1 cellular context compared by ENCODE assay signal in the genomic region with DNA sequence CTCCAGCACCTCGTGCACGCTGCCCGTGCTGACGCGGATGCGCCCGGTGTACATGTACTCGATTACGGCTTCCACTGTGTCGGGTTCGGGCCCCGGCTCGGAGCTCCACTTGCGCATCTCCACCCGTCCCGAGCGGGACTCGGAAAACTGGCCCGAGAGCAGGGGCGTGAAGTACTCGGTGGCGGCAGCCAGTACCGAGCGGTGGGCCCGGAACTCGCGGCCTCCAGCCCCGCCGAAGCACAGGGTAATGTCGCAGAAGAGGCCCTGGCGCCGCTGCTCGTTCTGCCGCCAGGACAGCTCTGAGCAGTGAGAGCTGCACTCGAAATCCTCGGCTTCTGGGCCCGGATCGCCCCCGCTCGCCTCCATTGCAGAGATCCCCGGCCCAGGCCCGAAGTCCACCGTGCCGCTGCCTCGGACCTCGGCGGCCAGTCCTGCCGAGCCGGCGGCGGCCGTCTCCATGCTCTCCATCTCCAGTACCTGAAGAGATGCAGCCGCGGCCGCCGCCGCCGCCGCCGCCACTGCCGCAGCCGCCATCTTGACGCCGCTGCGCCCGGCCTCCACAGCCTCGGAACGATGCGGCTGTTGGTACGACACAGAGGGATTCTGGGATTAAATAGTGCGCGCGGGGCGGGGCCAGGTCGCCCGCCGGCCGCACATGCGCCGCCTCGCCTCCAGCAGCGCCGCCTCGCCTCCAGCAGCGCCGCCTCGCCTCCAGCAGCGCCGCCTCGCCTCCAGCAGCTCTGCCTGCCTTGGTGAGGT.
A peak's percentile ranks its signal among the peaks of the same experiment; 100 is the strongest.
TF ChIP-seq lines count a peak whose summit lies in the region.

A gene with protein sequence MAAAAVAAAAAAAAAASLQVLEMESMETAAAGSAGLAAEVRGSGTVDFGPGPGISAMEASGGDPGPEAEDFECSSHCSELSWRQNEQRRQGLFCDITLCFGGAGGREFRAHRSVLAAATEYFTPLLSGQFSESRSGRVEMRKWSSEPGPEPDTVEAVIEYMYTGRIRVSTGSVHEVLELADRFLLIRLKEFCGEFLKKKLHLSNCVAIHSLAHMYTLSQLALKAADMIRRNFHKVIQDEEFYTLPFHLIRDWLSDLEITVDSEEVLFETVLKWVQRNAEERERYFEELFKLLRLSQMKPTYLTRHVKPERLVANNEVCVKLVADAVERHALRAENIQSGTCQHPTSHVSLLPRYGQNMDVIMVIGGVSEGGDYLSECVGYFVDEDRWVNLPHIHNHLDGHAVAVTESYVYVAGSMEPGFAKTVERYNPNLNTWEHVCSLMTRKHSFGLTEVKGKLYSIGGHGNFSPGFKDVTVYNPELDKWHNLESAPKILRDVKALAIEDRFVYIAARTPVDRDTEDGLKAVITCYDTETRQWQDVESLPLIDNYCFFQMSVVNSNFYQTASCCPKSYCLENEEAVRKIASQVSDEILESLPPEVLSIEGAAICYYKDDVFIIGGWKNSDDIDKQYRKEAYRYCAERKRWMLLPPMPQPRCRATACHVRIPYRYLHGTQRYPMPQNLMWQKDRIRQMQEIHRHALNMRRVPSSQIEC (minus strand): TSS at position 587 of the 759 bp plus-strand sequence. CDS start 53 bp downstream, at position 534.

TF ChIP-seq in HepG2, 621 proteins besides CTCF, POLR2A, EP300 and RAD21 (continues in another document):
- TF ChIP-seq CCAR2 (optimal IDR thresholded peaks at IDR 0.05; ENCODE audit: low read depth, low read length) (no peak), ZNF772 (CRISPR knock-in tag; IDR thresholded peaks at IDR 0.05) (peak; percentile 88), RXRB (CRISPR knock-in tag; IDR thresholded peaks at IDR 0.05; ENCODE audit: borderline replicate concordance) (peak; percentile 44; the same call in 1 of the 2 replicates), TCF7L2 (IDR thresholded peaks at IDR 0.05; ENCODE audit: low read depth, low read length) (no peak), ZNF101 (CRISPR knock-in tag; IDR thresholded peaks at IDR 0.05; ENCODE audit: borderline replicate concordance, low read depth) (no peak), PITX1 (CRISPR knock-in tag; IDR thresholded peaks at IDR 0.05) (peak; percentile 81; the same call in 1 of the 2 replicates), PCBP2 (optimal IDR thresholded peaks at IDR 0.05; ENCODE audit: low read depth, low read length, poor library complexity, severe bottlenecking) (no peak), ZNF235 (CRISPR knock-in tag; IDR thresholded peaks at IDR 0.05; ENCODE audit: borderline replicate concordance) (peak; percentile 81; the same call in 1 of the 2 replicates), FIP1L1 (IDR thresholded peaks at IDR 0.05; ENCODE audit: borderline replicate concordance, insufficient read depth, low read depth, low read length) (no peak), MTA1 (CRISPR knock-in tag; IDR thresholded peaks at IDR 0.05; ENCODE audit: borderline replicate concordance) (peak; percentile 84), KLF16 (CRISPR knock-in tag; IDR thresholded peaks at IDR 0.05) (peak in 1 of 2 experiments; percentile 87; a peak in 1 of 4 replicates), SRSF1 (optimal IDR thresholded peaks at IDR 0.05; ENCODE audit: low read depth, low read length) (peak; percentile 72)
- TF ChIP-seq, protein P1, sequence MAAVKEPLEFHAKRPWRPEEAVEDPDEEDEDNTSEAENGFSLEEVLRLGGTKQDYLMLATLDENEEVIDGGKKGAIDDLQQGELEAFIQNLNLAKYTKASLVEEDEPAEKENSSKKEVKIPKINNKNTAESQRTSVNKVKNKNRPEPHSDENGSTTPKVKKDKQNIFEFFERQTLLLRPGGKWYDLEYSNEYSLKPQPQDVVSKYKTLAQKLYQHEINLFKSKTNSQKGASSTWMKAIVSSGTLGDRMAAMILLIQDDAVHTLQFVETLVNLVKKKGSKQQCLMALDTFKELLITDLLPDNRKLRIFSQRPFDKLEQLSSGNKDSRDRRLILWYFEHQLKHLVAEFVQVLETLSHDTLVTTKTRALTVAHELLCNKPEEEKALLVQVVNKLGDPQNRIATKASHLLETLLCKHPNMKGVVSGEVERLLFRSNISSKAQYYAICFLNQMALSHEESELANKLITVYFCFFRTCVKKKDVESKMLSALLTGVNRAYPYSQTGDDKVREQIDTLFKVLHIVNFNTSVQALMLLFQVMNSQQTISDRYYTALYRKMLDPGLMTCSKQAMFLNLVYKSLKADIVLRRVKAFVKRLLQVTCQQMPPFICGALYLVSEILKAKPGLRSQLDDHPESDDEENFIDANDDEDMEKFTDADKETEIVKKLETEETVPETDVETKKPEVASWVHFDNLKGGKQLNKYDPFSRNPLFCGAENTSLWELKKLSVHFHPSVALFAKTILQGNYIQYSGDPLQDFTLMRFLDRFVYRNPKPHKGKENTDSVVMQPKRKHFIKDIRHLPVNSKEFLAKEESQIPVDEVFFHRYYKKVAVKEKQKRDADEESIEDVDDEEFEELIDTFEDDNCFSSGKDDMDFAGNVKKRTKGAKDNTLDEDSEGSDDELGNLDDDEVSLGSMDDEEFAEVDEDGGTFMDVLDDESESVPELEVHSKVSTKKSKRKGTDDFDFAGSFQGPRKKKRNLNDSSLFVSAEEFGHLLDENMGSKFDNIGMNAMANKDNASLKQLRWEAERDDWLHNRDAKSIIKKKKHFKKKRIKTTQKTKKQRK (IDR thresholded peaks at IDR 0.05; ENCODE audit: low read length): no peak
- TF ChIP-seq, protein P2, sequence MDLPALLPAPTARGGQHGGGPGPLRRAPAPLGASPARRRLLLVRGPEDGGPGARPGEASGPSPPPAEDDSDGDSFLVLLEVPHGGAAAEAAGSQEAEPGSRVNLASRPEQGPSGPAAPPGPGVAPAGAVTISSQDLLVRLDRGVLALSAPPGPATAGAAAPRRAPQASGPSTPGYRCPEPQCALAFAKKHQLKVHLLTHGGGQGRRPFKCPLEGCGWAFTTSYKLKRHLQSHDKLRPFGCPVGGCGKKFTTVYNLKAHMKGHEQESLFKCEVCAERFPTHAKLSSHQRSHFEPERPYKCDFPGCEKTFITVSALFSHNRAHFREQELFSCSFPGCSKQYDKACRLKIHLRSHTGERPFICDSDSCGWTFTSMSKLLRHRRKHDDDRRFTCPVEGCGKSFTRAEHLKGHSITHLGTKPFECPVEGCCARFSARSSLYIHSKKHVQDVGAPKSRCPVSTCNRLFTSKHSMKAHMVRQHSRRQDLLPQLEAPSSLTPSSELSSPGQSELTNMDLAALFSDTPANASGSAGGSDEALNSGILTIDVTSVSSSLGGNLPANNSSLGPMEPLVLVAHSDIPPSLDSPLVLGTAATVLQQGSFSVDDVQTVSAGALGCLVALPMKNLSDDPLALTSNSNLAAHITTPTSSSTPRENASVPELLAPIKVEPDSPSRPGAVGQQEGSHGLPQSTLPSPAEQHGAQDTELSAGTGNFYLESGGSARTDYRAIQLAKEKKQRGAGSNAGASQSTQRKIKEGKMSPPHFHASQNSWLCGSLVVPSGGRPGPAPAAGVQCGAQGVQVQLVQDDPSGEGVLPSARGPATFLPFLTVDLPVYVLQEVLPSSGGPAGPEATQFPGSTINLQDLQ (CRISPR knock-in tag; IDR thresholded peaks at IDR 0.05): peak; percentile 77; the same call in 1 of the 2 replicates
- TF ChIP-seq, protein P3, sequence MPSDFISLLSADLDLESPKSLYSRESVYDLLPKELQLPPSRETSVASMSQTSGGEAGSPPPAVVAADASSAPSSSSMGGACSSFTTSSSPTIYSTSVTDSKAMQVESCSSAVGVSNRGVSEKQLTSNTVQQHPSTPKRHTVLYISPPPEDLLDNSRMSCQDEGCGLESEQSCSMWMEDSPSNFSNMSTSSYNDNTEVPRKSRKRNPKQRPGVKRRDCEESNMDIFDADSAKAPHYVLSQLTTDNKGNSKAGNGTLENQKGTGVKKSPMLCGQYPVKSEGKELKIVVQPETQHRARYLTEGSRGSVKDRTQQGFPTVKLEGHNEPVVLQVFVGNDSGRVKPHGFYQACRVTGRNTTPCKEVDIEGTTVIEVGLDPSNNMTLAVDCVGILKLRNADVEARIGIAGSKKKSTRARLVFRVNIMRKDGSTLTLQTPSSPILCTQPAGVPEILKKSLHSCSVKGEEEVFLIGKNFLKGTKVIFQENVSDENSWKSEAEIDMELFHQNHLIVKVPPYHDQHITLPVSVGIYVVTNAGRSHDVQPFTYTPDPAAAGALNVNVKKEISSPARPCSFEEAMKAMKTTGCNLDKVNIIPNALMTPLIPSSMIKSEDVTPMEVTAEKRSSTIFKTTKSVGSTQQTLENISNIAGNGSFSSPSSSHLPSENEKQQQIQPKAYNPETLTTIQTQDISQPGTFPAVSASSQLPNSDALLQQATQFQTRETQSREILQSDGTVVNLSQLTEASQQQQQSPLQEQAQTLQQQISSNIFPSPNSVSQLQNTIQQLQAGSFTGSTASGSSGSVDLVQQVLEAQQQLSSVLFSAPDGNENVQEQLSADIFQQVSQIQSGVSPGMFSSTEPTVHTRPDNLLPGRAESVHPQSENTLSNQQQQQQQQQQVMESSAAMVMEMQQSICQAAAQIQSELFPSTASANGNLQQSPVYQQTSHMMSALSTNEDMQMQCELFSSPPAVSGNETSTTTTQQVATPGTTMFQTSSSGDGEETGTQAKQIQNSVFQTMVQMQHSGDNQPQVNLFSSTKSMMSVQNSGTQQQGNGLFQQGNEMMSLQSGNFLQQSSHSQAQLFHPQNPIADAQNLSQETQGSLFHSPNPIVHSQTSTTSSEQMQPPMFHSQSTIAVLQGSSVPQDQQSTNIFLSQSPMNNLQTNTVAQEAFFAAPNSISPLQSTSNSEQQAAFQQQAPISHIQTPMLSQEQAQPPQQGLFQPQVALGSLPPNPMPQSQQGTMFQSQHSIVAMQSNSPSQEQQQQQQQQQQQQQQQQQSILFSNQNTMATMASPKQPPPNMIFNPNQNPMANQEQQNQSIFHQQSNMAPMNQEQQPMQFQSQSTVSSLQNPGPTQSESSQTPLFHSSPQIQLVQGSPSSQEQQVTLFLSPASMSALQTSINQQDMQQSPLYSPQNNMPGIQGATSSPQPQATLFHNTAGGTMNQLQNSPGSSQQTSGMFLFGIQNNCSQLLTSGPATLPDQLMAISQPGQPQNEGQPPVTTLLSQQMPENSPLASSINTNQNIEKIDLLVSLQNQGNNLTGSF (CRISPR knock-in tag; IDR thresholded peaks at IDR 0.05): no peak
- TF ChIP-seq, protein P4, sequence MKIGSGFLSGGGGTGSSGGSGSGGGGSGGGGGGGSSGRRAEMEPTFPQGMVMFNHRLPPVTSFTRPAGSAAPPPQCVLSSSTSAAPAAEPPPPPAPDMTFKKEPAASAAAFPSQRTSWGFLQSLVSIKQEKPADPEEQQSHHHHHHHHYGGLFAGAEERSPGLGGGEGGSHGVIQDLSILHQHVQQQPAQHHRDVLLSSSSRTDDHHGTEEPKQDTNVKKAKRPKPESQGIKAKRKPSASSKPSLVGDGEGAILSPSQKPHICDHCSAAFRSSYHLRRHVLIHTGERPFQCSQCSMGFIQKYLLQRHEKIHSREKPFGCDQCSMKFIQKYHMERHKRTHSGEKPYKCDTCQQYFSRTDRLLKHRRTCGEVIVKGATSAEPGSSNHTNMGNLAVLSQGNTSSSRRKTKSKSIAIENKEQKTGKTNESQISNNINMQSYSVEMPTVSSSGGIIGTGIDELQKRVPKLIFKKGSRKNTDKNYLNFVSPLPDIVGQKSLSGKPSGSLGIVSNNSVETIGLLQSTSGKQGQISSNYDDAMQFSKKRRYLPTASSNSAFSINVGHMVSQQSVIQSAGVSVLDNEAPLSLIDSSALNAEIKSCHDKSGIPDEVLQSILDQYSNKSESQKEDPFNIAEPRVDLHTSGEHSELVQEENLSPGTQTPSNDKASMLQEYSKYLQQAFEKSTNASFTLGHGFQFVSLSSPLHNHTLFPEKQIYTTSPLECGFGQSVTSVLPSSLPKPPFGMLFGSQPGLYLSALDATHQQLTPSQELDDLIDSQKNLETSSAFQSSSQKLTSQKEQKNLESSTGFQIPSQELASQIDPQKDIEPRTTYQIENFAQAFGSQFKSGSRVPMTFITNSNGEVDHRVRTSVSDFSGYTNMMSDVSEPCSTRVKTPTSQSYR (CRISPR knock-in tag; IDR thresholded peaks at IDR 0.05; ENCODE audit: borderline replicate concordance): no peak; the same call in 1 of the 2 replicates
- TF ChIP-seq, protein P5, sequence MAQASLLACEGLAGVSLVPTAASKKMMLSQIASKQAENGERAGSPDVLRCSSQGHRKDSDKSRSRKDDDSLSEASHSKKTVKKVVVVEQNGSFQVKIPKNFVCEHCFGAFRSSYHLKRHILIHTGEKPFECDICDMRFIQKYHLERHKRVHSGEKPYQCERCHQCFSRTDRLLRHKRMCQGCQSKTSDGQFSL (CRISPR knock-in tag; IDR thresholded peaks at IDR 0.05): no peak
- TF ChIP-seq, protein P6, sequence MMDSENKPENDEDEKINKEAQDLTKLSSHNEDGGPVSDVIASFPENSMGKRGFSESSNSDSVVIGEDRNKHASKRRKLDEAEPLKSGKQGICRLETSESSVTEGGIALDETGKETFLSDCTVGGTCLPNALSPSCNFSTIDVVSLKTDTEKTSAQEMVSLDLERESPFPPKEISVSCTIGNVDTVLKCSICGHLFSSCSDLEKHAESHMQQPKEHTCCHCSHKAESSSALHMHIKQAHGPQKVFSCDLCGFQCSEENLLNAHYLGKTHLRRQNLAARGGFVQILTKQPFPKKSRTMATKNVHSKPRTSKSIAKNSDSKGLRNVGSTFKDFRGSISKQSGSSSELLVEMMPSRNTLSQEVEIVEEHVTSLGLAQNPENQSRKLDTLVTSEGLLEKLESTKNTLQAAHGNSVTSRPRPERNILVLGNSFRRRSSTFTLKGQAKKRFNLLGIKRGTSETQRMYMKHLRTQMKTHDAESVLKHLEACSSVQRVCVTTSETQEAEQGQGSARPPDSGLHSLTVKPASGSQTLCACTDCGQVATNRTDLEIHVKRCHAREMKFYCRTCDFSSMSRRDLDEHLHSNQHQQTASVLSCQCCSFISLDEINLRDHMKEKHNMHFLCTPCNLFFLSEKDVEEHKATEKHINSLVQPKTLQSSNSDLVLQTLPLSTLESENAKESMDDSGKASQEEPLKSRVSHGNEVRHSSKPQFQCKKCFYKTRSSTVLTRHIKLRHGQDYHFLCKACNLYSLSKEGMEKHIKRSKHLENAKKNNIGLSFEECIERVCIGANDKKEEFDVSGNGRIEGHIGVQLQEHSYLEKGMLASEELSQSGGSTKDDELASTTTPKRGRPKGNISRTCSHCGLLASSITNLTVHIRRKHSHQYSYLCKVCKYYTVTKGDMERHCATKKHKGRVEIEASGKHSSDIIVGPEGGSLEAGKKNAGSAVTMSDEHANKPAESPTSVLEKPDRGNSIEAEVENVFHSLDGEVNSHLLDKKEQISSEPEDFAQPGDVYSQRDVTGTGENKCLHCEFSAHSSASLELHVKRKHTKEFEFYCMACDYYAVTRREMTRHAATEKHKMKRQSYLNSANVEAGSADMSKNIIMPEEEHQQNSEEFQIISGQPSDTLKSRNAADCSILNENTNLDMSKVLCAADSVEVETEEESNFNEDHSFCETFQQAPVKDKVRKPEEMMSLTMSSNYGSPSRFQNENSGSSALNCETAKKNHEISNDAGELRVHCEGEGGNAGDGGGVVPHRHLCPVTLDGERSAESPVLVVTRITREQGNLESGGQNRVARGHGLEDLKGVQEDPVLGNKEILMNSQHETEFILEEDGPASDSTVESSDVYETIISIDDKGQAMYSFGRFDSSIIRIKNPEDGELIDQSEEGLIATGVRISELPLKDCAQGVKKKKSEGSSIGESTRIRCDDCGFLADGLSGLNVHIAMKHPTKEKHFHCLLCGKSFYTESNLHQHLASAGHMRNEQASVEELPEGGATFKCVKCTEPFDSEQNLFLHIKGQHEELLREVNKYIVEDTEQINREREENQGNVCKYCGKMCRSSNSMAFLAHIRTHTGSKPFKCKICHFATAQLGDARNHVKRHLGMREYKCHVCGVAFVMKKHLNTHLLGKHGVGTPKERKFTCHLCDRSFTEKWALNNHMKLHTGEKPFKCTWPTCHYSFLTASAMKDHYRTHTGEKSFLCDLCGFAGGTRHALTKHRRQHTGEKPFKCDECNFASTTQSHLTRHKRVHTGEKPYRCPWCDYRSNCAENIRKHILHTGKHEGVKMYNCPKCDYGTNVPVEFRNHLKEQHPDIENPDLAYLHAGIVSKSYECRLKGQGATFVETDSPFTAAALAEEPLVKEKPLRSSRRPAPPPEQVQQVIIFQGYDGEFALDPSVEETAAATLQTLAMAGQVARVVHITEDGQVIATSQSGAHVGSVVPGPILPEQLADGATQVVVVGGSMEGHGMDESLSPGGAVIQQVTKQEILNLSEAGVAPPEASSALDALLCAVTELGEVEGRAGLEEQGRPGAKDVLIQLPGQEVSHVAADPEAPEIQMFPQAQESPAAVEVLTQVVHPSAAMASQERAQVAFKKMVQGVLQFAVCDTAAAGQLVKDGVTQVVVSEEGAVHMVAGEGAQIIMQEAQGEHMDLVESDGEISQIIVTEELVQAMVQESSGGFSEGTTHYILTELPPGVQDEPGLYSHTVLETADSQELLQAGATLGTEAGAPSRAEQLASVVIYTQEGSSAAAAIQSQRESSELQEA (CRISPR knock-in tag; IDR thresholded peaks at IDR 0.05; ENCODE audit: not compliant biosample characterization): peak; percentile 96
